In the genomic region with DNA sequence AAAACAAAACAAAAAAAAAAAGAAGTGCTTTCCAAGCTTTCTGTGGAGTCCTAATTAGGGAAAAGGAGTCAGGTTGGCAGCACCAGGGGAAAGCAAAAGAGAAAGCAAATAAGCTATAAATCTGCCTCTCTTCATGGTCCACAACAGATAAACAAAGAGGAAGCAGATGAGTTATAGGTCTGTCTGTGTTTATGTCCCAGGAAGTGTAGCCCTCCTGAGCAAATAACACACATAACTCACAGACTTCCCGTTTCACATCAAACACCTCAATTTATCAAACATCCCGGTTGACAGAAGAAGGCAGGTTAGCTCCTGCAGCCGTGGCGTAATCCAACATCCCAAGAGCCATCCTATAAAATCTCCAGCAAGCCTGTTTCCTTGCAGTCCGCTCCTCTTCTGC, we compare ENCODE assay signal across 1 cellular context.
TF ChIP-seq lines count a peak whose summit lies in the region.

No MANE protein-coding gene starts in this region.

TF ChIP-seq in SK-N-SH, 30 proteins besides CTCF, POLR2A, EP300 and RAD21 (continued from another document):
- TF ChIP-seq, protein P1, sequence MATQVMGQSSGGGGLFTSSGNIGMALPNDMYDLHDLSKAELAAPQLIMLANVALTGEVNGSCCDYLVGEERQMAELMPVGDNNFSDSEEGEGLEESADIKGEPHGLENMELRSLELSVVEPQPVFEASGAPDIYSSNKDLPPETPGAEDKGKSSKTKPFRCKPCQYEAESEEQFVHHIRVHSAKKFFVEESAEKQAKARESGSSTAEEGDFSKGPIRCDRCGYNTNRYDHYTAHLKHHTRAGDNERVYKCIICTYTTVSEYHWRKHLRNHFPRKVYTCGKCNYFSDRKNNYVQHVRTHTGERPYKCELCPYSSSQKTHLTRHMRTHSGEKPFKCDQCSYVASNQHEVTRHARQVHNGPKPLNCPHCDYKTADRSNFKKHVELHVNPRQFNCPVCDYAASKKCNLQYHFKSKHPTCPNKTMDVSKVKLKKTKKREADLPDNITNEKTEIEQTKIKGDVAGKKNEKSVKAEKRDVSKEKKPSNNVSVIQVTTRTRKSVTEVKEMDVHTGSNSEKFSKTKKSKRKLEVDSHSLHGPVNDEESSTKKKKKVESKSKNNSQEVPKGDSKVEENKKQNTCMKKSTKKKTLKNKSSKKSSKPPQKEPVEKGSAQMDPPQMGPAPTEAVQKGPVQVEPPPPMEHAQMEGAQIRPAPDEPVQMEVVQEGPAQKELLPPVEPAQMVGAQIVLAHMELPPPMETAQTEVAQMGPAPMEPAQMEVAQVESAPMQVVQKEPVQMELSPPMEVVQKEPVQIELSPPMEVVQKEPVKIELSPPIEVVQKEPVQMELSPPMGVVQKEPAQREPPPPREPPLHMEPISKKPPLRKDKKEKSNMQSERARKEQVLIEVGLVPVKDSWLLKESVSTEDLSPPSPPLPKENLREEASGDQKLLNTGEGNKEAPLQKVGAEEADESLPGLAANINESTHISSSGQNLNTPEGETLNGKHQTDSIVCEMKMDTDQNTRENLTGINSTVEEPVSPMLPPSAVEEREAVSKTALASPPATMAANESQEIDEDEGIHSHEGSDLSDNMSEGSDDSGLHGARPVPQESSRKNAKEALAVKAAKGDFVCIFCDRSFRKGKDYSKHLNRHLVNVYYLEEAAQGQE (IDR thresholded peaks at IDR 0.05; ENCODE audit: low read depth, low read length) = no peak
TF ChIP-seq in SK-N-SH: peak in this region for 0.
